10 cellular contexts compared by ENCODE assay signal in the genomic region with DNA sequence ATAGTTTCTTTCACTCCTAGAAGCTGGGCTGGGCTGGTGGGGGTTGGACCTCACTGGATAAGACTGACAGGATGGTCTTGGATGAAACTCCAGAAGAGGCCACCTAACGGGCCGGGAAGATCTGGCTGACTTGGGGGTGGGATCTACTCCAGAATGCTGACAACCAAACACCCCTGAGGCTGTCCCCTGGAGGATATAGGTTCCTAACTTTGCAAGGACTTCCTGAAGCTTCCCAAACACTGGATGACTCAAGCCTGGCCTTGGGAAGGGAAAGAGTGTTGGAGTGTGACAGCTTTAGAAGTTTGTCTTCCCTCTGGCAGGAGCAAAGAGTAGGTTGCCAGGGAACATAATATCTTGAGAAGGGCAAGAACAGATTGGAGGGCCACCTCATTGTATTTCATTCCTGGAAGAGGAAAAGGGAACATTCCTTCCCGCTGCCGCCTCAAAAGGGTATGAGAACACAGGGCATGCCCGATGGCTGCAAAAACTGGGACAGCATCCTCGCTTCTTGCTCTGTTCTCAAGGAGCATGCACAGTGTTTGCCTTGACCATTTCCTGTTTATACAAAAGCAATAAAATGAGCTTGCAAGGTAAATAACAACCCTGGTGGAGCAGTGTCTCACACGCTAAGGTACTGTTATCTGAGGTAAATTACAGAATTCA. TPM values are rescaled to one million over a fixed set of nuclear protein-coding genes. Genes with fewer than 3 reads are reported as not detected.
DNase-seq lines count a peak whose midpoint lies in the region; ATAC-seq, FAIRE-seq and TF ChIP-seq lines count a peak whose summit lies in the region.
"Had no signal": no experiment of that assay in that cellular context is flagged by ENCODE, and none has a peak within 500 bp of the region (broad histone marks: within the 10 kb centered on the region; RNA-seq: fewer than 3 reads in every experiment).

No MANE protein-coding gene starts in this region.

- intact Hi-C loops in heart left ventricle (cut with DNase I) (no loop called here), posterior vena cava (cut with DNase I) (no loop called here), tibial artery (cut with DNase I; ENCODE audit: low total_unique reads) (no loop called here)
- intact Hi-C loops in activated CD4-positive, alpha-beta memory T cell treated with anti-CD3 and anti-CD28 coated beads for 36 hours (cut with micrococcal nuclease), result no loop called here

- no peaks in the 10 kb centered on the region for H3K36me3 Mint-ChIP-seq in activated CD4-positive, alpha-beta memory T cell treated with anti-CD3 and anti-CD28 coated beads for 36 hours

- peaks cover 2% of the 10 kb centered on the region for H3K4me1 Mint-ChIP-seq in activated CD4-positive, alpha-beta memory T cell treated with anti-CD3 and anti-CD28 coated beads for 36 hours (ENCODE audit: low read depth)

- ATAC-seq in heart left ventricle, result peak; percentile 32 to 85 (median 72)
- ATAC-seq in GM21447 (IDR thresholded peaks at IDR 0.05; ENCODE audit: unreplicated experiment), result no peak
- no peak for ATAC-seq in GM21737 (IDR thresholded peaks at IDR 0.05; ENCODE audit: unreplicated experiment)

- H3K27me3 ChIP-seq in adipocyte (replicated peaks; ENCODE audit: control insufficient read depth, insufficient read depth, low read length) (no peaks in the 10 kb centered on the region), heart left ventricle (no peaks in the 10 kb centered on the region), tibial artery (no peaks in the 10 kb centered on the region)
- H3K27me3 ChIP-seq: SJCRH30 had no signal

- H3K36me3 ChIP-seq in adipocyte (ENCODE audit: control insufficient read depth, insufficient read depth, low read length, severe bottlenecking), result no peaks in the 10 kb centered on the region
- H3K36me3 ChIP-seq in heart left ventricle, result no peaks in the 10 kb centered on the region
- no peaks in the 10 kb centered on the region for H3K36me3 ChIP-seq in tibial artery
- H3K36me3 ChIP-seq: SJCRH30 had no signal

- H3K9me3 ChIP-seq in adipocyte (ENCODE audit: control insufficient read depth, low read length), result no peaks in the 10 kb centered on the region
- no peaks in the 10 kb centered on the region for H3K9me3 ChIP-seq in heart left ventricle
- no peaks in the 10 kb centered on the region for H3K9me3 ChIP-seq in tibial artery
- H3K9me3 ChIP-seq: SJCRH30 had no signal

- H3K9ac ChIP-seq in adipocyte (ENCODE audit: low read length), result no peak overlapping the region

- H3K4me1 ChIP-seq in adipocyte (ENCODE audit: control insufficient read depth, insufficient read depth, low read length), result peaks cover 8% of the 10 kb centered on the region
- peaks cover 0 to 10% (median 0%) of the 10 kb centered on the region in 12 donors for H3K4me1 ChIP-seq in heart left ventricle
- H3K4me1 ChIP-seq in tibial artery, result peaks cover 0 to 3% (median 0%) of the 10 kb centered on the region in 4 donors
- H3K4me1 ChIP-seq: SJCRH30 had no signal

- H3K27me3 Mint-ChIP-seq in activated CD4-positive, alpha-beta memory T cell treated with anti-CD3 and anti-CD28 coated beads for 36 hours, result no peaks in the 10 kb centered on the region

- FAIRE-seq in H54 (lab: Jason Lieb, UNC), result peak; percentile 52

- TF ChIP-seq CTCF in heart left ventricle (IDR thresholded peaks at IDR 0.05) (no peak), tibial artery (IDR thresholded peaks at IDR 0.05) (no peak)

- DNase-seq in H54 (ENCODE audit: insufficient read length, low spot score), result no peak
- DNase-seq in adipocyte (ENCODE audit: low read depth), result peak; percentile 62
- DNase-seq in heart left ventricle, result no peak
- DNase-seq in posterior vena cava (ENCODE audit: low spot score), result peak; percentile 36
- DNase-seq in activated CD4-positive, alpha-beta memory T cell treated with anti-CD3 and anti-CD28 coated beads for 36 hours, result no peak
- no peak for DNase-seq in tibial artery
- DNase-seq: SJCRH30; stimulated activated CD4-positive, alpha-beta T cell treated with anti-CD3 and anti-CD28 coated beads, Interleukin-12 subunit alpha, Interleukin-12 subunit beta, amount 100 ng/mL, for 4 hours had no signal

- WGBS in heart left ventricle, 4 donors, result 50 to 73% (median 65%) methylated on average over 7 of the region's 7 CpGs

- POLR2A ChIA-PET in activated CD4-positive, alpha-beta memory T cell treated with anti-CD3 and anti-CD28 coated beads for 36 hours (lab: Charles Lee), result no interaction called here

- CTCF ChIA-PET in activated CD4-positive, alpha-beta memory T cell treated with anti-CD3 and anti-CD28 coated beads for 36 hours (lab: Charles Lee), result interaction anchor here (1.6 kb wide), 1 partner anchor 22 kb away, joined by 9 read pairs; no protein-coding TSS in a partner anchor

- no peak overlapping the region for H3K27ac Mint-ChIP-seq in activated CD4-positive, alpha-beta memory T cell treated with anti-CD3 and anti-CD28 coated beads for 36 hours

- no peaks in the 10 kb centered on the region for H3K9me3 Mint-ChIP-seq in activated CD4-positive, alpha-beta memory T cell treated with anti-CD3 and anti-CD28 coated beads for 36 hours

- no peak overlapping the region for H3K4me3 ChIP-seq in adipocyte (ENCODE audit: low read length)
- no peak overlapping the region for H3K4me3 ChIP-seq in heart left ventricle
- H3K4me3 ChIP-seq in tibial artery, result no peak overlapping the region
- H3K4me3 ChIP-seq: SJCRH30 had no signal

- H3K27ac ChIP-seq in heart left ventricle (peak overlapping the region in 1 of 12 donors; percentile 47), tibial artery (no peak overlapping the region)
- H3K27ac ChIP-seq: SJCRH30 had no signal

- H3K4me3 Mint-ChIP-seq in activated CD4-positive, alpha-beta memory T cell treated with anti-CD3 and anti-CD28 coated beads for 36 hours, result no peak overlapping the region

- no peak for TF ChIP-seq POLR2A in H54 (IDR thresholded peaks at IDR 0.05; ENCODE audit: low read depth, low read length)
- TF ChIP-seq POLR2A in heart left ventricle (IDR thresholded peaks at IDR 0.05), result no peak

RNA-seq across cellular contexts. Expression of gene CYB5B, which starts 6.8 kb away (rescaled TPM):
- total RNA-seq in heart left ventricle, result 10 to 100 TPM; 31.1 to 89.2 (median 65.0) TPM
- 10 to 100 TPM; 46.3 to 65.7 TPM for polyA plus RNA-seq in heart left ventricle
- 10 to 100 TPM; 47.3 to 59.3 TPM for total RNA-seq in posterior vena cava
- 100 to 1,000 TPM; 147 to 152 TPM for total RNA-seq in activated CD4-positive, alpha-beta memory T cell treated with anti-CD3 and anti-CD28 coated beads for 36 hours

RNA-seq across cellular contexts. Expression of gene TERF2, which starts 31.9 kb away (rescaled TPM):
- 10 to 100 TPM in 8 of 9 donors, 1 to 10 TPM in 1; 9.7 to 45.9 (median 25.9) TPM for total RNA-seq in heart left ventricle
- polyA plus RNA-seq in heart left ventricle, result 10 to 100 TPM in 1 of 2 donors, 1 to 10 TPM in 1; 6.9 to 19.2 TPM
- 10 to 100 TPM; 24.4 to 33.0 TPM for total RNA-seq in posterior vena cava
- 10 to 100 TPM; 39.5 to 42.5 TPM for total RNA-seq in activated CD4-positive, alpha-beta memory T cell treated with anti-CD3 and anti-CD28 coated beads for 36 hours

Comparison
In these comparisons a context has a peak if more than half of its experiments do, and no peak if none do; other contexts are left out.
1. DNase-seq: peak in adipocyte (single experiment) and posterior vena cava (single experiment); none in H54 (single experiment), heart left ventricle (0 of 5), activated CD4-positive, alpha-beta memory T cell treated with anti-CD3 and anti-CD28 coated beads for 36 hours (single experiment) and tibial artery (0 of 2).
2. ATAC-seq: peak in heart left ventricle (4 of 4); none in GM21447 (single experiment) and GM21737 (single experiment).